Comparison of ENCODE assay signal across 19 cellular contexts in genomic region chr2:25597881-25598280, GRCh38.
DNase-seq lines count a peak whose midpoint lies in the region; ATAC-seq and TF ChIP-seq lines count a peak whose summit lies in the region.
"Had no signal": no experiment of that assay in that cellular context is flagged by ENCODE, and none has a peak within 500 bp of the region (broad histone marks: within the 10 kb centered on the region; RNA-seq: fewer than 3 reads in every experiment).

No MANE protein-coding gene starts in this region.

- H3K4me1 Mint-ChIP-seq in activated CD8-positive, alpha-beta T cell treated with anti-CD3 and anti-CD28 coated beads for 36 hours (ENCODE audit: low read depth) = peaks cover 15% of the 10 kb centered on the region
- peaks cover 6% of the 10 kb centered on the region for H3K4me1 Mint-ChIP-seq in activated CD8-positive, alpha-beta T cell treated with anti-CD3 and anti-CD28 coated beads, Interleukin-2, amount 10 ng/mL, durations not matched to agents 7 days and 5 days (ENCODE audit: low read depth)
- peaks cover 49% of the 10 kb centered on the region for H3K4me1 Mint-ChIP-seq in activated T-helper 1 cell treated with anti-CD3 and anti-CD28 coated beads, Interleukin-12 subunit alpha, Interleukin-12 subunit beta, Interleukin-2, Interleukin-4 antibody, amounts not matched to agents 30 ng/mL and 10 ng/mL and 1 ng/mL, durations not matched to agents 14 hours and 24 hours and 36 hours (ENCODE audit: low read depth)
- H3K4me1 Mint-ChIP-seq in naive thymus-derived CD8-positive, alpha-beta T cell = peaks cover 0 to 5% (median under 1%) of the 10 kb centered on the region in 4 donors

- H3K27me3 Mint-ChIP-seq in activated CD8-positive, alpha-beta T cell treated with anti-CD3 and anti-CD28 coated beads for 36 hours = no peaks in the 10 kb centered on the region
- H3K27me3 Mint-ChIP-seq in activated CD8-positive, alpha-beta T cell treated with anti-CD3 and anti-CD28 coated beads, Interleukin-2, amount 10 ng/mL, durations not matched to agents 7 days and 5 days (ENCODE audit: low read depth) = no peaks in the 10 kb centered on the region
- no peaks in the 10 kb centered on the region for H3K27me3 Mint-ChIP-seq in activated T-helper 1 cell treated with anti-CD3 and anti-CD28 coated beads, Interleukin-12 subunit alpha, Interleukin-12 subunit beta, Interleukin-2, Interleukin-4 antibody, amounts not matched to agents 30 ng/mL and 10 ng/mL and 1 ng/mL, durations not matched to agents 14 hours and 24 hours and 36 hours (ENCODE audit: insufficient read depth)
- H3K27me3 Mint-ChIP-seq in naive thymus-derived CD8-positive, alpha-beta T cell = no peaks in the 10 kb centered on the region

- peak overlapping the region; percentile 97 for H3K27ac ChIP-seq in substantia nigra (ENCODE audit: low read depth, low read length, poor library complexity, severe bottlenecking)

- no peak for DNase-seq in activated CD8-positive, alpha-beta T cell treated with anti-CD3 and anti-CD28 coated beads for 36 hours
- no peak for DNase-seq in activated CD8-positive, alpha-beta T cell treated with anti-CD3 and anti-CD28 coated beads, Interleukin-2, amount 10 ng/mL, durations not matched to agents 7 days and 5 days
- peak; percentile 27 for DNase-seq in activated T-helper 1 cell treated with anti-CD3 and anti-CD28 coated beads, Interleukin-12 subunit alpha, Interleukin-12 subunit beta, Interleukin-2, Interleukin-4 antibody, amounts not matched to agents 30 ng/mL and 10 ng/mL and 1 ng/mL, durations not matched to agents 14 hours and 24 hours and 36 hours (ENCODE audit: low spot score)
- DNase-seq in iris pigment epithelial cell (ENCODE audit: low read depth) = peak; percentile 12
- DNase-seq in substantia nigra (lab: John Stamatoyannopoulos, UW) = no peak
- no peak for DNase-seq in naive thymus-derived CD8-positive, alpha-beta T cell
- DNase-seq in LoVo (ENCODE audit: low spot score) = no peak
- DNase-seq: CD8-positive, alpha-beta T cell; DMS79; Kasumi-1; NCI-H1105 treated with DMSO at 0.1 percent for 48 hours; NCI-H187; NCI-H345; NCI-H526; NK-92 treated with Interleukin-12 subunit alpha and Interleukin-12 subunit beta, amount 100 ng/mL, for 24 hours; OCI-M1; SIG-M5 had no signal

- CTCF ChIA-PET in activated CD8-positive, alpha-beta T cell treated with anti-CD3 and anti-CD28 coated beads for 36 hours (lab: Charles Lee) = interaction anchor here (1.0 to 2.1 kb wide), 5 partner anchors 9 to 526 kb away, joined by 3 to 13 read pairs (median 5); no protein-coding TSS in a partner anchor
- CTCF ChIA-PET in activated CD8-positive, alpha-beta T cell treated with anti-CD3 and anti-CD28 coated beads, Interleukin-2, amount 10 ng/mL, durations not matched to agents 7 days and 5 days (lab: Charles Lee) = interaction anchor here (0.9 to 2.3 kb wide), 4 partner anchors 9 to 321 kb away, joined by 3 to 17 read pairs (median 4); no protein-coding TSS in a partner anchor

- no peak overlapping the region for H3K27ac Mint-ChIP-seq in activated CD8-positive, alpha-beta T cell treated with anti-CD3 and anti-CD28 coated beads for 36 hours
- H3K27ac Mint-ChIP-seq in activated CD8-positive, alpha-beta T cell treated with anti-CD3 and anti-CD28 coated beads, Interleukin-2, amount 10 ng/mL, durations not matched to agents 7 days and 5 days = no peak overlapping the region
- H3K27ac Mint-ChIP-seq in activated T-helper 1 cell treated with anti-CD3 and anti-CD28 coated beads, Interleukin-12 subunit alpha, Interleukin-12 subunit beta, Interleukin-2, Interleukin-4 antibody, amounts not matched to agents 30 ng/mL and 10 ng/mL and 1 ng/mL, durations not matched to agents 14 hours and 24 hours and 36 hours = no peak overlapping the region
- H3K27ac Mint-ChIP-seq in naive thymus-derived CD8-positive, alpha-beta T cell = no peak overlapping the region
- H3K27ac Mint-ChIP-seq: CD8-positive, alpha-beta T cell had no signal

- no peak overlapping the region for H3K4me3 Mint-ChIP-seq in activated CD8-positive, alpha-beta T cell treated with anti-CD3 and anti-CD28 coated beads for 36 hours
- no peak overlapping the region for H3K4me3 Mint-ChIP-seq in activated CD8-positive, alpha-beta T cell treated with anti-CD3 and anti-CD28 coated beads, Interleukin-2, amount 10 ng/mL, durations not matched to agents 7 days and 5 days
- H3K4me3 Mint-ChIP-seq in activated T-helper 1 cell treated with anti-CD3 and anti-CD28 coated beads, Interleukin-12 subunit alpha, Interleukin-12 subunit beta, Interleukin-2, Interleukin-4 antibody, amounts not matched to agents 30 ng/mL and 10 ng/mL and 1 ng/mL, durations not matched to agents 14 hours and 24 hours and 36 hours = no peak overlapping the region
- no peak overlapping the region for H3K4me3 Mint-ChIP-seq in naive thymus-derived CD8-positive, alpha-beta T cell
- H3K4me3 Mint-ChIP-seq: CD8-positive, alpha-beta T cell had no signal

- POLR2A ChIA-PET in activated CD8-positive, alpha-beta T cell treated with anti-CD3 and anti-CD28 coated beads for 36 hours (lab: Charles Lee) = no interaction called here
- POLR2A ChIA-PET in activated CD8-positive, alpha-beta T cell treated with anti-CD3 and anti-CD28 coated beads, Interleukin-2, amount 10 ng/mL, durations not matched to agents 7 days and 5 days (lab: Charles Lee) = no interaction called here
- POLR2A ChIA-PET in naive thymus-derived CD8-positive, alpha-beta T cell (lab: Charles Lee) = no interaction called here

- ATAC-seq in activated CD8-positive, alpha-beta T cell treated with anti-CD3 and anti-CD28 coated beads for 36 hours = peak; percentile 27
- ATAC-seq in activated CD8-positive, alpha-beta T cell treated with anti-CD3 and anti-CD28 coated beads, Interleukin-2, amount 10 ng/mL, durations not matched to agents 7 days and 5 days = no peak
- ATAC-seq in HG03095 (IDR thresholded peaks at IDR 0.05; ENCODE audit: unreplicated experiment) = no peak
- no peak for ATAC-seq in naive thymus-derived CD8-positive, alpha-beta T cell
- ATAC-seq: CD8-positive, alpha-beta T cell; HepG2 had no signal

- H3K9me3 Mint-ChIP-seq in activated CD8-positive, alpha-beta T cell treated with anti-CD3 and anti-CD28 coated beads for 36 hours = no peaks in the 10 kb centered on the region
- H3K9me3 Mint-ChIP-seq in activated CD8-positive, alpha-beta T cell treated with anti-CD3 and anti-CD28 coated beads, Interleukin-2, amount 10 ng/mL, durations not matched to agents 7 days and 5 days (ENCODE audit: insufficient read depth) = no peaks in the 10 kb centered on the region
- H3K9me3 Mint-ChIP-seq in activated T-helper 1 cell treated with anti-CD3 and anti-CD28 coated beads, Interleukin-12 subunit alpha, Interleukin-12 subunit beta, Interleukin-2, Interleukin-4 antibody, amounts not matched to agents 30 ng/mL and 10 ng/mL and 1 ng/mL, durations not matched to agents 14 hours and 24 hours and 36 hours = no peaks in the 10 kb centered on the region
- no peaks in the 10 kb centered on the region for H3K9me3 Mint-ChIP-seq in naive thymus-derived CD8-positive, alpha-beta T cell
- H3K9me3 Mint-ChIP-seq: CD8-positive, alpha-beta T cell had no signal

- peaks cover 2% of the 10 kb centered on the region for H3K36me3 Mint-ChIP-seq in activated CD8-positive, alpha-beta T cell treated with anti-CD3 and anti-CD28 coated beads for 36 hours (ENCODE audit: low read depth)
- H3K36me3 Mint-ChIP-seq in activated CD8-positive, alpha-beta T cell treated with anti-CD3 and anti-CD28 coated beads, Interleukin-2, amount 10 ng/mL, durations not matched to agents 7 days and 5 days (ENCODE audit: low read depth) = peaks cover 6% of the 10 kb centered on the region
- peaks cover 13% of the 10 kb centered on the region for H3K36me3 Mint-ChIP-seq in activated T-helper 1 cell treated with anti-CD3 and anti-CD28 coated beads, Interleukin-12 subunit alpha, Interleukin-12 subunit beta, Interleukin-2, Interleukin-4 antibody, amounts not matched to agents 30 ng/mL and 10 ng/mL and 1 ng/mL, durations not matched to agents 14 hours and 24 hours and 36 hours (ENCODE audit: low read depth)
- H3K36me3 Mint-ChIP-seq in naive thymus-derived CD8-positive, alpha-beta T cell = peaks cover 6 to 39% (median 8%) of the 10 kb centered on the region in 3 donors

- no peak for TF ChIP-seq CTCF in activated CD8-positive, alpha-beta T cell treated with anti-CD3 and anti-CD28 coated beads for 36 hours (IDR thresholded peaks at IDR 0.05)

- intact Hi-C loops in activated CD8-positive, alpha-beta T cell treated with anti-CD3 and anti-CD28 coated beads for 36 hours (cut with micrococcal nuclease) = no loop called here
- intact Hi-C loops in activated T-helper 1 cell treated with anti-CD3 and anti-CD28 coated beads, Interleukin-12 subunit alpha, Interleukin-12 subunit beta, Interleukin-2, Interleukin-4 antibody, amounts not matched to agents 30 ng/mL and 10 ng/mL and 1 ng/mL, durations not matched to agents 14 hours and 24 hours and 36 hours (cut with micrococcal nuclease) = no loop called here

Comparison
In these comparisons a context has a peak if more than half of its experiments do, and no peak if none do; other contexts are left out.
1. DNase-seq: peak in activated T-helper 1 cell treated with anti-CD3 and anti-CD28 coated beads, Interleukin-12 subunit alpha, Interleukin-12 subunit beta, Interleukin-2, Interleukin-4 antibody, amounts not matched to agents 30 ng/mL and 10 ng/mL and 1 ng/mL, durations not matched to agents 14 hours and 24 hours and 36 hours (single experiment) and iris pigment epithelial cell (single experiment); none in activated CD8-positive, alpha-beta T cell treated with anti-CD3 and anti-CD28 coated beads for 36 hours (single experiment), activated CD8-positive, alpha-beta T cell treated with anti-CD3 and anti-CD28 coated beads, Interleukin-2, amount 10 ng/mL, durations not matched to agents 7 days and 5 days (single experiment), substantia nigra (0 of 49), naive thymus-derived CD8-positive, alpha-beta T cell (0 of 10) and LoVo (single experiment).